Comparison of ENCODE assay signal across 29 cellular contexts in the genomic region with DNA sequence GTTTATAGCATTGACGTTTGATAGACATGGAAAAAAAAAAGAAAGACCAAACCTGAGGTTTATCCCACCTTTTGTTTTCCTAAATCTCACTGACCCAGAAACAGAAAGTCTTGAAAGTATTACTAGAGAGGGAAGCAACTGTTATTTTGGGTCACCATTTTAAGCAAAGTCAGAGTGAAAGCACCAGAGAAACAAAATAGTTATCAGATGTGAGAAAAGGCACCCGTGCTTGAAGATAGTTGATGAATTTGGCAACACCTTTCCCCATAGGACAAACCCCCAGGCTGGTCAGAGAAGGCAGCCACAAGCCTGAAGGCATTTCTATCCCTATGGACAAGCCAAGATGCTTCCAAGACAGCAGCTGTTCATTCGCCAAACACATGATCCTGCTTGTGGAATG.
"Had no signal": no experiment of that assay in that cellular context is flagged by ENCODE, and none has a peak within 500 bp of the region (broad histone marks: within the 10 kb centered on the region; RNA-seq: fewer than 3 reads in every experiment).

No MANE protein-coding gene starts in this region.

- H3K9me3 ChIP-seq: body of pancreas, colonic mucosa, esophagus squamous epithelium, gastroesophageal sphincter had no signal

- H3K9me3 Mint-ChIP-seq: activated CD4-positive, alpha-beta memory T cell treated with anti-CD3 and anti-CD28 coated beads, Interleukin-2, amount 10 ng/mL, durations not matched to agents 7 days and 5 days; activated T-cell treated with anti-CD3 and anti-CD28 coated beads, Interleukin-2, amount 50 U/mL, for 72 hours had no signal

- H3K4me1 ChIP-seq: body of pancreas, colonic mucosa, esophagus squamous epithelium, gastroesophageal sphincter had no signal

- H3K36me3 ChIP-seq: cardiac muscle cell, colonic mucosa, esophagus squamous epithelium, gastroesophageal sphincter had no signal

- H3K36me3 Mint-ChIP-seq: activated naive CD8-positive, alpha-beta T cell had no signal

- H3K27ac Mint-ChIP-seq: activated CD4-positive, alpha-beta memory T cell treated with anti-CD3 and anti-CD28 coated beads, Interleukin-2, amount 10 ng/mL, durations not matched to agents 7 days and 5 days; activated CD4-positive, alpha-beta T cell treated with anti-CD3 and anti-CD28 coated beads, Interleukin-2, amount 10 ng/mL, durations not matched to agents 7 days and 5 days; activated naive CD8-positive, alpha-beta T cell; activated T-cell treated with anti-CD3 and anti-CD28 coated beads, Interleukin-2, amount 50 U/mL, for 24 hours; activated T-cell treated with anti-CD3 and anti-CD28 coated beads, Interleukin-2, amount 50 U/mL, for 72 hours had no signal

- FAIRE-seq: endometrium, endothelial cell of umbilical vein had no signal

- H3K27ac ChIP-seq: body of pancreas, cardiac muscle cell, colonic mucosa, epithelial cell of prostate, esophagus squamous epithelium, gastroesophageal sphincter had no signal

- DNase-seq: activated CD4-positive, alpha-beta memory T cell treated with anti-CD3 and anti-CD28 coated beads, Interleukin-2, amount 10 ng/mL, durations not matched to agents 7 days and 5 days; activated CD4-positive, alpha-beta T cell treated with anti-CD3 and anti-CD28 coated beads for 4 hours; activated CD4-positive, alpha-beta T cell treated with anti-CD3 and anti-CD28 coated beads, Interleukin-2, amount 10 ng/mL, durations not matched to agents 7 days and 5 days; activated CD4-positive, alpha-beta T cell treated with anti-CD3 and anti-CD28 coated beads, Interleukin-2, amount 50 U/mL, for 4 hours; activated CD4-positive, CD25-positive, alpha-beta regulatory T cell; activated CD4-positive, CD25-positive, alpha-beta regulatory T cell treated with anti-CD3 and anti-CD28 coated beads, Interleukin-2, amount 50 U/mL, for 72 hours; activated CD8-positive, alpha-beta memory T cell treated with anti-CD3 and anti-CD28 coated beads, Interleukin-2, amount 50 U/mL, for 48 hours; activated gamma-delta T cell; activated naive CD4-positive, alpha-beta T cell treated with anti-CD3 and anti-CD28 coated beads, Interleukin-2, amount 50 U/mL, for 16 hours; activated naive CD4-positive, alpha-beta T cell treated with Interleukin-2 at 50 U/mL for 16 hours; activated T-cell treated with anti-CD3 and anti-CD28 coated beads for 4 hours; activated T-cell treated with anti-CD3 and anti-CD28 coated beads, Interleukin-2, amount 50 U/mL, for 24 hours; activated T-cell treated with anti-CD3 and anti-CD28 coated beads, Interleukin-2, amount 50 U/mL, for 72 hours; amygdala; aorta; body of pancreas; central memory CD4-positive, alpha-beta T cell; cerebellar nuclear complex; colonic mucosa; effector CD8-positive, alpha-beta T cell; esophagus squamous epithelium; foreskin melanocyte; T-helper 2 cell had no signal

- H3K27me3 ChIP-seq: body of pancreas, cardiac muscle cell, colonic mucosa, gastroesophageal sphincter had no signal

- H3K4me3 ChIP-seq: body of pancreas, cardiac muscle cell, colonic mucosa, esophagus squamous epithelium, gastroesophageal sphincter had no signal

- H3K4me3 Mint-ChIP-seq: activated CD4-positive, alpha-beta memory T cell treated with anti-CD3 and anti-CD28 coated beads, Interleukin-2, amount 10 ng/mL, durations not matched to agents 7 days and 5 days; activated CD4-positive, alpha-beta T cell treated with anti-CD3 and anti-CD28 coated beads, Interleukin-2, amount 10 ng/mL, durations not matched to agents 7 days and 5 days; activated naive CD8-positive, alpha-beta T cell; activated T-cell treated with anti-CD3 and anti-CD28 coated beads, Interleukin-2, amount 50 U/mL, for 24 hours; activated T-cell treated with anti-CD3 and anti-CD28 coated beads, Interleukin-2, amount 50 U/mL, for 72 hours had no signal

- H3K4me1 Mint-ChIP-seq: activated CD4-positive, alpha-beta T cell treated with anti-CD3 and anti-CD28 coated beads, Interleukin-2, amount 10 ng/mL, durations not matched to agents 7 days and 5 days had no signal

- ATAC-seq: activated T-cell treated with anti-CD3 and anti-CD28 coated beads, Interleukin-2, amount 50 U/mL, for 72 hours; body of pancreas; gastroesophageal sphincter had no signal
